Comparison of ENCODE assay signal across 14 cellular contexts in genomic region chr15:83379574-83379973, GRCh38.
A peak's percentile ranks its signal among the peaks of the same experiment; 100 is the strongest.
DNase-seq lines count a peak whose midpoint lies in the region; ATAC-seq and TF ChIP-seq lines count a peak whose summit lies in the region.
"Had no signal": no experiment of that assay in that cellular context is flagged by ENCODE, and none has a peak within 500 bp of the region (broad histone marks: within the 10 kb centered on the region; RNA-seq: fewer than 3 reads in every experiment).

No MANE protein-coding gene starts in this region.

- H3K36me3 ChIP-seq in left ventricle myocardium inferior (no peaks in the 10 kb centered on the region), right atrium auricular region (no peaks in the 10 kb centered on the region), upper lobe of right lung (no peaks in the 10 kb centered on the region)
- H3K36me3 ChIP-seq: transverse colon had no signal

- intact Hi-C loops in left ventricle myocardium inferior (cut with micrococcal nuclease): no loop called here
- intact Hi-C loops in upper lobe of right lung (cut with DNase I): no loop called here

- peaks cover 93% of the 10 kb centered on the region for H3K27me3 ChIP-seq in left ventricle myocardium inferior (ENCODE audit: low read depth)
- H3K27me3 ChIP-seq in right atrium auricular region: peaks cover 4 to 8% of the 10 kb centered on the region in 2 donors
- H3K27me3 ChIP-seq in upper lobe of right lung: peaks cover 47% of the 10 kb centered on the region

- TF ChIP-seq CTCF in left ventricle myocardium inferior (IDR thresholded peaks at IDR 0.05; ENCODE audit: borderline replicate concordance) (no peak), right atrium auricular region (IDR thresholded peaks at IDR 0.05) (no peak), RWPE1 (conservative IDR thresholded peaks at IDR 0.05; ENCODE audit: low read depth) (no peak), upper lobe of right lung (IDR thresholded peaks at IDR 0.05) (no peak)

- ATAC-seq in upper lobe of right lung (peak; percentile 43), GM21447 (IDR thresholded peaks at IDR 0.05; ENCODE audit: unreplicated experiment) (no peak)

- H3K9me3 ChIP-seq in left ventricle myocardium inferior (replicated peaks): no peaks in the 10 kb centered on the region
- H3K9me3 ChIP-seq in right atrium auricular region: no peaks in the 10 kb centered on the region
- H3K9me3 ChIP-seq in upper lobe of right lung: no peaks in the 10 kb centered on the region
- H3K9me3 ChIP-seq: transverse colon had no signal

- H3K4me3 ChIP-seq in left ventricle myocardium inferior: peak overlapping the region; percentile 29
- H3K4me3 ChIP-seq in right atrium auricular region: no peak overlapping the region
- H3K4me3 ChIP-seq in upper lobe of right lung: no peak overlapping the region
- H3K4me3 ChIP-seq: transverse colon had no signal

- CTCF ChIA-PET in RWPE1 (lab: Yijun Ruan, JAX): interaction anchor here (0.6 to 2.1 kb wide), 7 partner anchors 22 to 131 kb away, joined by 3 to 22 read pairs (median 4); partner anchors contain the start of gene BNC1

- no peak overlapping the region for H3K27ac ChIP-seq in left ventricle myocardium inferior (replicated peaks)
- H3K27ac ChIP-seq in right atrium auricular region: no peak overlapping the region
- peak overlapping the region; percentile 100 for H3K27ac ChIP-seq in RWPE1
- H3K27ac ChIP-seq in upper lobe of right lung: no peak overlapping the region
- H3K27ac ChIP-seq: transverse colon had no signal

- no peak for DNase-seq in left ventricle myocardium inferior
- no peak for DNase-seq in right atrium auricular region (ENCODE audit: low spot score)
- peak; percentile 97 for DNase-seq in RWPE1 (ENCODE audit: low spot score)
- DNase-seq in fibroblast of peridontal ligament (ENCODE audit: extremely low read depth): peak; percentile 5
- no peak for DNase-seq in upper lobe of right lung
- no peak for DNase-seq in NCI-H2227 treated with DMSO at 0.1 percent for 48 hours (lab: John Stamatoyannopoulos, UW)
- no peak for DNase-seq in NCI-H2196 treated with DMSO at 0.1 percent for 48 hours (lab: John Stamatoyannopoulos, UW; ENCODE audit: unreplicated experiment)
- DNase-seq: activated CD4-positive, alpha-beta T cell treated with anti-CD3 and anti-CD28 coated beads, Interleukin-2, amount 50 U/mL, for 1 hour; activated gamma-delta T cell; DMS79 treated with DMSO at 0.1 percent for 48 hours; NCI-H1092 treated with DMSO at 0.1 percent for 48 hours; small intestine; transverse colon had no signal

- POLR2A ChIA-PET in RWPE1 (lab: Yijun Ruan, JAX; ENCODE audit: low non-redundant PET): interaction anchor here (0.8 to 1.0 kb wide), 2 partner anchors 74 to 94 kb away, joined by 3 to 4 read pairs; no protein-coding TSS in a partner anchor

- H3K4me1 ChIP-seq in left ventricle myocardium inferior (peaks cover 10% of the 10 kb centered on the region), right atrium auricular region (peaks cover 0 to 9% of the 10 kb centered on the region in 2 donors), upper lobe of right lung (no peaks in the 10 kb centered on the region)
- H3K4me1 ChIP-seq: transverse colon had no signal

Comparison
In these comparisons a context has a peak if more than half of its experiments do, and no peak if none do; other contexts are left out.
1. DNase-seq: peak in RWPE1 (single experiment) and fibroblast of peridontal ligament (single experiment); none in left ventricle myocardium inferior (single experiment), right atrium auricular region (single experiment), upper lobe of right lung (single experiment), NCI-H2227 treated with DMSO at 0.1 percent for 48 hours (single experiment) and NCI-H2196 treated with DMSO at 0.1 percent for 48 hours (single experiment).